ENCODE assay signal across 36 cellular contexts in the genomic region with DNA sequence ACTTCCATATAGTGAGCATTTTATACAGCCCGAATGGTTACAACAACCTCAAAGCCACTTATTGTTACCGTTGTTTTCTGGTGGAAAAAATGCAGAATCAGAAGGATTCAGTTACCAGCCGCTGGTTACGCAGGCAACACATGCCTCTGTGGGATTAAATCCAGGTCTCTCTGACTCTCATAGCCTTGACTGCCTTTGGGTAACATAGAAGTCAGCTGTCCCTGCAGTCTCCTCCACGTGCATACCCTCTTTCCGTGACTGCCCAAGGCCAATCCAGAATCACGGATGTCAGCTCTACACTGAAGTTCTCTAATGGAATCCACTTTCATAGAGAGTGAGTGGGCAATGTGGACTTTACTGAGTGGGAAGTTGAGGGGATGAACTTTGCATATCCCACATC.
"Had no signal": no experiment of that assay in that cellular context is flagged by ENCODE, and none has a peak within 500 bp of the region (broad histone marks: within the 10 kb centered on the region; RNA-seq: fewer than 3 reads in every experiment).

No MANE protein-coding gene starts in this region.

- H3K36me3 ChIP-seq: MG63 had no signal

- DNase-seq: Karpas-422, Kasumi-1, MG63, MM.1S, MV-4-11, NCI-H1048, NCI-H1092, NCI-H1092 treated with DMSO at 0.1 percent for 48 hours, NCI-H1105, NCI-H1105 treated with DMSO at 0.1 percent for 48 hours, NCI-H1417, NCI-H1417 treated with DMSO at 0.1 percent for 48 hours, NCI-H1436, NCI-H1436 treated with DMSO at 0.1 percent for 48 hours, NCI-H146, NCI-H1694, NCI-H1694 treated with DMSO at 0.1 percent for 48 hours, NCI-H187, NCI-H187 treated with DMSO at 0.1 percent for 48 hours, NCI-H1930, NCI-H2029, NCI-H2029 treated with DMSO at 0.1 percent for 48 hours, NCI-H2081, NCI-H2081 treated with DMSO at 0.1 percent for 48 hours, NCI-H2107, NCI-H2171, NCI-H2171 treated with DMSO at 0.1 percent for 48 hours, NCI-H2227 treated with DMSO at 0.1 percent for 48 hours, NCI-H226, NCI-H345, NCI-H446, NCI-H446 treated with DMSO at 0.1 percent for 48 hours, NCI-H510A, NCI-H510A treated with DMSO at 0.1 percent for 48 hours, NCI-H524, NCI-H524 treated with DMSO at 0.1 percent for 48 hours had no signal

- H3K9me3 ChIP-seq: MG63 had no signal

- H3K4me3 ChIP-seq: MG63 had no signal
